ENCODE assay signal across 20 cellular contexts in genomic region chr16:1347286-1347855, GRCh38. TPM values are rescaled to one million over a fixed set of nuclear protein-coding genes. Genes with fewer than 3 reads are reported as not detected.
DNase-seq lines count a peak whose midpoint lies in the region; ATAC-seq, FAIRE-seq and TF ChIP-seq lines count a peak whose summit lies in the region.
"Had no signal": no experiment of that assay in that cellular context is flagged by ENCODE, and none has a peak within 500 bp of the region (broad histone marks: within the 10 kb centered on the region; RNA-seq: fewer than 3 reads in every experiment).

No MANE protein-coding gene starts in this region.

- no peak overlapping the region for H3K4me3 ChIP-seq in GM12878
- no peak overlapping the region for H3K4me3 ChIP-seq in keratinocyte (ENCODE audit: control insufficient read depth in 2 of 3, extremely low read depth in 1 of 3, insufficient read depth in 2 of 3, low read depth in 1 of 3, low read length in 3 of 3)
- H3K4me3 ChIP-seq: A549, GM23338 had no signal

- SMC1A ChIA-PET in GM12878 (lab: Charles Lee; ENCODE audit: uncharacterized antibody, unreplicated experiment), result no interaction called here

- H3K79me2 ChIP-seq in GM12878 (ENCODE audit: control insufficient read depth, insufficient read depth, low read length) (peaks cover 20% of the 10 kb centered on the region), keratinocyte (ENCODE audit: control insufficient read depth, insufficient read depth, low read length) (peaks cover 21% of the 10 kb centered on the region)

- no peaks in the 10 kb centered on the region for H3K9me3 Mint-ChIP-seq in Calu3 (ENCODE audit: low read depth, unreplicated experiment)
- H3K9me3 Mint-ChIP-seq: H9 had no signal

- no peak overlapping the region for H3K4me2 ChIP-seq in GM12878 (ENCODE audit: control insufficient read depth, insufficient read depth)
- H3K4me2 ChIP-seq in keratinocyte (ENCODE audit: control insufficient read depth, extremely low read depth, insufficient read depth, low read depth, low read length), result peak overlapping the region; percentile 27
- H3K4me2 ChIP-seq: A549, GM23338, KMS-11 had no signal

- no peak for TF ChIP-seq RAD21 in GM12878 (IDR thresholded peaks at IDR 0.05; ENCODE audit: insufficient read depth, low read depth, low read length)

- H2AFZ ChIP-seq in GM12878 (ENCODE audit: control insufficient read depth, low read depth, low read length) (no peak overlapping the region), keratinocyte (ENCODE audit: control insufficient read depth, low read length) (no peak overlapping the region)
- H2AFZ ChIP-seq: GM23338 had no signal

- DNase-seq in Calu3 (no peak), GM12878 (ENCODE audit: low read depth, low spot score) (no peak), keratinocyte (ENCODE audit: low read depth, low spot score) (no peak), HuH-7.5 (ENCODE audit: low spot score) (no peak), NCI-H345 (lab: John Stamatoyannopoulos, UW) (no peak)
- DNase-seq: C1 segment of cervical spinal cord; COR-L47; H9; MM.1S; NCI-H1417; NCI-H1694; NCI-H2029 treated with DMSO at 0.1 percent for 48 hours; NCI-H2171 treated with DMSO at 0.1 percent for 48 hours; NK-92 treated with Interleukin-12 subunit alpha and Interleukin-12 subunit beta, amount 100 ng/mL, for 24 hours; PC-3 had no signal

- peak; percentile 24; the same call in 1 of the 2 replicates for TF ChIP-seq POLR2A in GM12878 (IDR thresholded peaks at IDR 0.05; ENCODE audit: low read depth, low read length)

- H3K9me3 ChIP-seq in GM12878 (replicated peaks; ENCODE audit: control insufficient read depth, insufficient read depth, low read length) (no peaks in the 10 kb centered on the region), keratinocyte (ENCODE audit: control insufficient read depth, low read depth, low read length) (no peaks in the 10 kb centered on the region)
- H3K9me3 ChIP-seq: A549 had no signal

- H3K27me3 Mint-ChIP-seq in Calu3 (ENCODE audit: unreplicated experiment), result peaks cover 16% of the 10 kb centered on the region
- H3K27me3 Mint-ChIP-seq: CD4-positive, alpha-beta memory T cell had no signal

- H3K27ac Mint-ChIP-seq in Calu3 (ENCODE audit: unreplicated experiment), result peak overlapping the region; percentile 54
- H3K27ac Mint-ChIP-seq: GM23338, H9 had no signal

- no peak for ATAC-seq in GM12878
- ATAC-seq: GM23338, PC-3 had no signal

- no peak for TF ChIP-seq EP300 in GM12878 (IDR thresholded peaks at IDR 0.05; ENCODE audit: borderline replicate concordance in 1 of 2, control insufficient read depth in 1 of 2, low read depth in 2 of 2, low read length in 2 of 2)

- peaks cover 60% of the 10 kb centered on the region for H3K36me3 Mint-ChIP-seq in Calu3 (ENCODE audit: insufficient read depth, unreplicated experiment)

- H4K20me1 ChIP-seq in GM12878 (ENCODE audit: control insufficient read depth, insufficient read depth) (no peaks in the 10 kb centered on the region), keratinocyte (ENCODE audit: control insufficient read depth, extremely low read depth, insufficient read depth, low read length) (peaks cover 2% of the 10 kb centered on the region)

- TF ChIP-seq CTCF in Calu3 (IDR thresholded peaks at IDR 0.05; ENCODE audit: unreplicated experiment) (no peak), GM12878 (IDR thresholded peaks at IDR 0.05 in 2 of 3, conservative IDR thresholded peaks at IDR 0.05 in 1 of 3; ENCODE audit: control insufficient read depth in 2 of 3, extremely low read depth in 1 of 3, insufficient read depth in 1 of 3, low read depth in 3 of 3, low read length in 3 of 3) (no peak), keratinocyte (optimal IDR thresholded peaks at IDR 0.05 in 1 of 3, IDR thresholded peaks at IDR 0.05 in 1 of 3, conservative IDR thresholded peaks at IDR 0.05 in 1 of 3; ENCODE audit: extremely low read depth in 1 of 3, insufficient read depth in 2 of 3, low read length in 3 of 3) (peak in 1 of 3 experiments; percentile 2)

- POLR2A ChIA-PET in GM12878 (lab: Charles Lee), result no interaction called here

- 88% methylated on average over 17 of the region's 31 CpGs for WGBS in GM12878 (ENCODE audit: insufficient coverage, insufficient replicate concordance, low lambda C conversion rate, missing lambda C conversion rate)

- intact Hi-C loops in Calu3 (cut with micrococcal nuclease; ENCODE audit: unreplicated experiment) (no loop called here), GM12878 (cut with micrococcal nuclease; ENCODE audit: unreplicated experiment) (no loop called here)

- H3K27me3 ChIP-seq in GM12878 (replicated peaks in 1 of 2; ENCODE audit: control insufficient read depth in 2 of 2, insufficient read depth in 2 of 2, low read length in 1 of 2), result no peaks in the 10 kb centered on the region
- peaks cover 6% of the 10 kb centered on the region for H3K27me3 ChIP-seq in keratinocyte (ENCODE audit: control insufficient read depth, extremely low read depth, insufficient read depth, low read length)

- H3K36me3 ChIP-seq in GM12878 (ENCODE audit: control insufficient read depth in 2 of 2, insufficient read depth in 2 of 2, low read length in 1 of 2), result peaks cover 0 to 6% of the 10 kb centered on the region in 2 experiments; a peak in 3 of 4 replicates
- peaks cover 12 to 15% of the 10 kb centered on the region in 2 experiments for H3K36me3 ChIP-seq in keratinocyte (ENCODE audit: control insufficient read depth in 2 of 2, extremely low read depth in 1 of 2, insufficient read depth in 2 of 2, low read length in 2 of 2)

- in situ Hi-C loops in GM12878 (cut with MboI), result no loop called here

- FAIRE-seq in GM12878 (lab: Jason Lieb, UNC) (no peak), keratinocyte (lab: Jason Lieb, UNC) (no peak)
- FAIRE-seq: A549, G401.6 had no signal

- no peak overlapping the region for H3K4me3 Mint-ChIP-seq in Calu3 (ENCODE audit: low read depth, unreplicated experiment)
- H3K4me3 Mint-ChIP-seq: CD4-positive, alpha-beta memory T cell; GM23338; H9 had no signal

- RAD21 ChIA-PET in GM12878 (lab: Charles Lee; ENCODE audit: unreplicated experiment), result no interaction called here

- H3K4me1 Mint-ChIP-seq in Calu3 (ENCODE audit: low read depth, unreplicated experiment), result peaks cover 16% of the 10 kb centered on the region

- BruUV-seq in Calu3 (replicated peaks; lab: Mats Ljungman, UMichigan) (no TSS peak), GM12878 (replicated peaks; lab: Mats Ljungman, UMichigan) (no TSS peak)

- H3K9me1 ChIP-seq in keratinocyte (ENCODE audit: control insufficient read depth, extremely low read depth, insufficient read depth, low read length), result no peaks in the 10 kb centered on the region

- H3K4me1 ChIP-seq in GM12878 (ENCODE audit: control insufficient read depth, insufficient read depth, low read length) (peaks cover 15% of the 10 kb centered on the region), keratinocyte (ENCODE audit: control insufficient read depth, extremely low read depth, insufficient read depth, low read length) (peaks cover 29% of the 10 kb centered on the region)

- CTCF ChIA-PET in Calu3 (lab: Charles Lee), result interaction anchor here (1.7 kb wide), 1 partner anchor 10 kb away, joined by 7 read pairs; no protein-coding TSS in a partner anchor
- CTCF ChIA-PET in GM12878 (lab: Yijun Ruan, JAX), result no interaction called here

- H3K9ac ChIP-seq in GM12878 (ENCODE audit: control insufficient read depth, insufficient read depth, low read length) (no peak overlapping the region), keratinocyte (ENCODE audit: control insufficient read depth, extremely low read depth, insufficient read depth, low read length) (no peak overlapping the region)
- H3K9ac ChIP-seq: KMS-11 had no signal

- dilution Hi-C loops in keratinocyte (cut with MboI; ENCODE audit: extremely low pct_ligation_motif_present, low sequenced_read_pairs), result no loop called here

- no peak overlapping the region for H3K27ac ChIP-seq in GM12878 (ENCODE audit: control insufficient read depth, insufficient read depth)
- H3K27ac ChIP-seq in keratinocyte (ENCODE audit: control insufficient read depth, insufficient read depth, low read length), result no peak overlapping the region
- H3K27ac ChIP-seq: A549, KMS-11 had no signal

RNA-seq across cellular contexts. Expression of gene TSR3, which starts 4.3 kb away (rescaled TPM):
- 59.4 and 72.4 TPM in 2 replicates for total RNA-seq in Calu3 (2022)
- total RNA-seq in GM12878 (2013; cell fraction: nucleolus; rRNA removed), result 6.0 and 6.3 TPM in 2 replicates
- total RNA-seq in GM12878 (2014; rRNA removed), result 72.7 and 73.7 TPM in 2 replicates
- 20.9 and 23.4 TPM in 2 replicates for total RNA-seq in GM12878 (2014; rRNA removed; fragmentation: Illumina TruSeq; extraction: Trizol)
- total RNA-seq in GM12878 (2021), result 66.1 and 67.6 TPM in 2 replicates
- 7.7 TPM for polyA plus RNA-seq in GM12878 (2011; ENCODE audit: low read depth)
- 12.3 and 26.2 TPM in 2 replicates for polyA plus RNA-seq in GM12878 (2011; rRNA removed)
- polyA plus RNA-seq in GM12878 (2011; cell fraction: cytosol; rRNA removed), result 37.2 and 58.2 TPM in 2 replicates
- 25.4 and 32.3 TPM in 2 replicates for polyA plus RNA-seq in GM12878 (2011; cell fraction: nucleus; rRNA removed)
- 36.1 and 41.1 TPM in 2 replicates for polyA plus RNA-seq in GM12878 (2012)
- 0.81 and 9.9 TPM in 2 replicates for polyA plus RNA-seq in GM12878 (2014; fragmentation: Illumina TruSeq; extraction: Trizol)
- polyA plus RNA-seq in GM12878 (2014; fragmentation: Nextera tagmentation; extraction: Ambion mirVana), result 10 to 100 TPM in 1 of 2 experiments, 1 to 10 TPM in 1; 3.4 to 11.2 TPM
- polyA plus RNA-seq in GM12878 (2014; rRNA removed), result 72.2 and 86.1 TPM in 2 replicates
- polyA plus RNA-seq in GM12878 (2016; fragmentation: Nextera tagmentation; extraction: Ambion mirVana), result 100 to 1,000 TPM; 101 to 108 TPM
- polyA minus RNA-seq in GM12878 (2011; rRNA and poly(A)+ RNA removed), result 5.3 and 22.8 TPM in 2 replicates
- polyA minus RNA-seq in GM12878 (2011; cell fraction: cytosol; rRNA and poly(A)+ RNA removed), result 16.0 and 19.3 TPM in 2 replicates
- polyA minus RNA-seq in GM12878 (2011; cell fraction: nucleus; rRNA and poly(A)+ RNA removed), result 6.5 and 9.8 TPM in 2 replicates
- 33.0 to 49.0 TPM (median 40.8 TPM) in 3 replicates for polyA plus RNA-seq in keratinocyte
- 15.8 TPM for polyA plus RNA-seq in keratinocyte (2011; ENCODE audit: low read depth)
- polyA plus RNA-seq in keratinocyte (2011; cell fraction: cytosol; rRNA removed), result 22.6 and 56.4 TPM in 2 replicates
- polyA plus RNA-seq in keratinocyte (2011; cell fraction: nucleus; rRNA removed), result 22.1 and 23.5 TPM in 2 replicates
- polyA plus RNA-seq in keratinocyte (2012; ENCODE audit: low replicate concordance), result 30.6 and 71.3 TPM in 2 replicates
- polyA minus RNA-seq in keratinocyte, result 10.2 to 33.4 TPM (median 17.3 TPM) in 3 replicates
- polyA minus RNA-seq in keratinocyte (2011; cell fraction: cytosol; rRNA and poly(A)+ RNA removed), result 87.1 TPM
- polyA minus RNA-seq in keratinocyte (2011; cell fraction: nucleus; rRNA and poly(A)+ RNA removed), result 11.6 and 12.7 TPM in 2 replicates

RNA-seq across cellular contexts. Expression of gene GNPTG, which starts 4.4 kb away (rescaled TPM):
- total RNA-seq in Calu3 (2022) (63.9 and 80.2 TPM in 2 replicates), GM12878 (2014; rRNA removed) (19.8 and 21.9 TPM in 2 replicates), GM12878 (2014; rRNA removed; fragmentation: Illumina TruSeq; extraction: Trizol) (10.7 TPM in 2 replicates), GM12878 (2021) (23.6 and 25.3 TPM in 2 replicates)
- total RNA-seq in GM12878 (2013; cell fraction: nucleolus; rRNA removed), result 14.1 and 16.1 TPM in 2 replicates
- polyA plus RNA-seq in GM12878 (2011; ENCODE audit: low read depth), result 8.7 TPM
- polyA plus RNA-seq in GM12878 (2011; rRNA removed) (9.5 and 19.9 TPM in 2 replicates), GM12878 (2014; fragmentation: Illumina TruSeq; extraction: Trizol) (2.5 and 7.9 TPM in 2 replicates), GM12878 (2014; fragmentation: Nextera tagmentation; extraction: Ambion mirVana) (1 to 10 TPM in 1 of 2 experiments, under 1 TPM in 1; 0.80 to 2.4 TPM), GM12878 (2014; rRNA removed) (29.9 and 36.9 TPM in 2 replicates), GM12878 (2016; fragmentation: Nextera tagmentation; extraction: Ambion mirVana) (10 to 100 TPM; 25.9 to 32.6 TPM), keratinocyte (30.9 to 68.7 TPM (median 30.9 TPM) in 3 replicates)
- 27.0 and 37.0 TPM in 2 replicates for polyA plus RNA-seq in GM12878 (2011; cell fraction: cytosol; rRNA removed)
- polyA plus RNA-seq in GM12878 (2011; cell fraction: nucleus; rRNA removed), result 63.8 and 81.0 TPM in 2 replicates
- polyA plus RNA-seq in GM12878 (2012), result 21.9 and 23.7 TPM in 2 replicates
- polyA minus RNA-seq in GM12878 (2011; rRNA and poly(A)+ RNA removed), result 7.9 and 8.0 TPM in 2 replicates
- 7.3 and 8.2 TPM in 2 replicates for polyA minus RNA-seq in GM12878 (2011; cell fraction: cytosol; rRNA and poly(A)+ RNA removed)
- 6.5 and 16.5 TPM in 2 replicates for polyA minus RNA-seq in GM12878 (2011; cell fraction: nucleus; rRNA and poly(A)+ RNA removed)
- polyA plus RNA-seq in keratinocyte (2011; ENCODE audit: low read depth), result 36.8 TPM
- polyA plus RNA-seq in keratinocyte (2011; cell fraction: cytosol; rRNA removed), result 24.4 and 54.9 TPM in 2 replicates
- polyA plus RNA-seq in keratinocyte (2011; cell fraction: nucleus; rRNA removed), result 76.6 and 95.0 TPM in 2 replicates
- polyA plus RNA-seq in keratinocyte (2012; ENCODE audit: low replicate concordance), result 19.5 and 33.9 TPM in 2 replicates
- polyA minus RNA-seq in keratinocyte, result 12.4 to 24.9 TPM (median 16.7 TPM) in 3 replicates
- polyA minus RNA-seq in keratinocyte (2011; cell fraction: cytosol; rRNA and poly(A)+ RNA removed), result 38.9 TPM
- polyA minus RNA-seq in keratinocyte (2011; cell fraction: nucleus; rRNA and poly(A)+ RNA removed), result 17.1 and 25.8 TPM in 2 replicates

RNA-seq across cellular contexts. Expression of gene BAIAP3, which starts 13.9 kb away (rescaled TPM):
- total RNA-seq in Calu3 (2022) (2.4 and 7.0 TPM in 2 replicates), GM12878 (2014; rRNA removed) (0.17 TPM in 1 of 2 replicates, not detected in the other), GM12878 (2014; rRNA removed; fragmentation: Illumina TruSeq; extraction: Trizol) (not detected in 2 replicates), GM12878 (2021) (0.56 and 0.58 TPM in 2 replicates)
- 0.37 and 0.44 TPM in 2 replicates for total RNA-seq in GM12878 (2013; cell fraction: nucleolus; rRNA removed)
- polyA plus RNA-seq in GM12878 (2011; ENCODE audit: low read depth), result 0.35 TPM
- polyA plus RNA-seq in GM12878 (2011; rRNA removed) (0.03 and 0.16 TPM in 2 replicates), GM12878 (2014; fragmentation: Illumina TruSeq; extraction: Trizol) (0.03 TPM in 1 of 2 replicates, not detected in the other), GM12878 (2014; fragmentation: Nextera tagmentation; extraction: Ambion mirVana) (not detected), GM12878 (2014; rRNA removed) (0.56 TPM in 2 replicates), GM12878 (2016; fragmentation: Nextera tagmentation; extraction: Ambion mirVana) (under 1 TPM; 0.14 to 0.31 TPM), keratinocyte (0.09 to 0.10 TPM in 2 of 3 replicates, not detected in the other)
- polyA plus RNA-seq in GM12878 (2011; cell fraction: cytosol; rRNA removed), result 0.03 and 0.15 TPM in 2 replicates
- polyA plus RNA-seq in GM12878 (2011; cell fraction: nucleus; rRNA removed), result 0.99 and 1.3 TPM in 2 replicates
- polyA plus RNA-seq in GM12878 (2012), result 0.70 and 1.6 TPM in 2 replicates
- polyA minus RNA-seq in GM12878 (2011; rRNA and poly(A)+ RNA removed), result not detected in 2 replicates
- polyA minus RNA-seq in GM12878 (2011; cell fraction: cytosol; rRNA and poly(A)+ RNA removed), result not detected in 2 replicates
- polyA minus RNA-seq in GM12878 (2011; cell fraction: nucleus; rRNA and poly(A)+ RNA removed), result 0.19 and 0.48 TPM in 2 replicates
- polyA plus RNA-seq in keratinocyte (2011; ENCODE audit: low read depth), result not detected
- polyA plus RNA-seq in keratinocyte (2011; cell fraction: cytosol; rRNA removed), result 0.04 TPM in 1 of 2 replicates, not detected in the other
- polyA plus RNA-seq in keratinocyte (2011; cell fraction: nucleus; rRNA removed), result 0.06 and 0.36 TPM in 2 replicates
- 0.16 and 0.18 TPM in 2 replicates for polyA plus RNA-seq in keratinocyte (2012; ENCODE audit: low replicate concordance)
- not detected in 3 replicates for polyA minus RNA-seq in keratinocyte
- not detected for polyA minus RNA-seq in keratinocyte (2011; cell fraction: cytosol; rRNA and poly(A)+ RNA removed)
- not detected in 2 replicates for polyA minus RNA-seq in keratinocyte (2011; cell fraction: nucleus; rRNA and poly(A)+ RNA removed)

RNA-seq across cellular contexts. Expression of gene UBE2I, which starts 37.9 kb away (rescaled TPM):
- 261 and 271 TPM in 2 replicates for total RNA-seq in Calu3 (2022)
- total RNA-seq in GM12878 (2013; cell fraction: nucleolus; rRNA removed), result 139 and 148 TPM in 2 replicates
- 65.2 and 69.3 TPM in 2 replicates for total RNA-seq in GM12878 (2014; rRNA removed)
- total RNA-seq in GM12878 (2014; rRNA removed; fragmentation: Illumina TruSeq; extraction: Trizol), result 92.2 and 104 TPM in 2 replicates
- total RNA-seq in GM12878 (2021), result 180 and 210 TPM in 2 replicates
- 82.4 TPM for polyA plus RNA-seq in GM12878 (2011; ENCODE audit: low read depth)
- polyA plus RNA-seq in GM12878 (2011; rRNA removed), result 181 and 188 TPM in 2 replicates
- 110 and 129 TPM in 2 replicates for polyA plus RNA-seq in GM12878 (2011; cell fraction: cytosol; rRNA removed)
- polyA plus RNA-seq in GM12878 (2011; cell fraction: nucleus; rRNA removed), result 167 and 229 TPM in 2 replicates
- 115 and 125 TPM in 2 replicates for polyA plus RNA-seq in GM12878 (2012)
- 243 and 265 TPM in 2 replicates for polyA plus RNA-seq in GM12878 (2014; fragmentation: Illumina TruSeq; extraction: Trizol)
- 10 to 100 TPM; 47.5 to 51.5 TPM for polyA plus RNA-seq in GM12878 (2014; fragmentation: Nextera tagmentation; extraction: Ambion mirVana)
- 203 and 205 TPM in 2 replicates for polyA plus RNA-seq in GM12878 (2014; rRNA removed)
- 100 to 1,000 TPM; 200 to 204 TPM for polyA plus RNA-seq in GM12878 (2016; fragmentation: Nextera tagmentation; extraction: Ambion mirVana)
- 94.4 and 94.6 TPM in 2 replicates for polyA minus RNA-seq in GM12878 (2011; rRNA and poly(A)+ RNA removed)
- polyA minus RNA-seq in GM12878 (2011; cell fraction: cytosol; rRNA and poly(A)+ RNA removed), result 48.2 and 58.6 TPM in 2 replicates
- polyA minus RNA-seq in GM12878 (2011; cell fraction: nucleus; rRNA and poly(A)+ RNA removed), result 56.3 and 111 TPM in 2 replicates
- polyA plus RNA-seq in keratinocyte, result 72.8 to 157 TPM (median 139 TPM) in 3 replicates
- polyA plus RNA-seq in keratinocyte (2011; ENCODE audit: low read depth), result 332 TPM
- polyA plus RNA-seq in keratinocyte (2011; cell fraction: cytosol; rRNA removed), result 136 and 183 TPM in 2 replicates
- 107 and 113 TPM in 2 replicates for polyA plus RNA-seq in keratinocyte (2011; cell fraction: nucleus; rRNA removed)
- polyA plus RNA-seq in keratinocyte (2012; ENCODE audit: low replicate concordance), result 109 and 116 TPM in 2 replicates
- polyA minus RNA-seq in keratinocyte, result 37.7 to 67.5 TPM (median 54.1 TPM) in 3 replicates
- polyA minus RNA-seq in keratinocyte (2011; cell fraction: cytosol; rRNA and poly(A)+ RNA removed), result 50.6 TPM
- polyA minus RNA-seq in keratinocyte (2011; cell fraction: nucleus; rRNA and poly(A)+ RNA removed), result 25.5 and 46.0 TPM in 2 replicates
